Comparison of ENCODE assay signal across 1 cellular context in the genomic region with DNA sequence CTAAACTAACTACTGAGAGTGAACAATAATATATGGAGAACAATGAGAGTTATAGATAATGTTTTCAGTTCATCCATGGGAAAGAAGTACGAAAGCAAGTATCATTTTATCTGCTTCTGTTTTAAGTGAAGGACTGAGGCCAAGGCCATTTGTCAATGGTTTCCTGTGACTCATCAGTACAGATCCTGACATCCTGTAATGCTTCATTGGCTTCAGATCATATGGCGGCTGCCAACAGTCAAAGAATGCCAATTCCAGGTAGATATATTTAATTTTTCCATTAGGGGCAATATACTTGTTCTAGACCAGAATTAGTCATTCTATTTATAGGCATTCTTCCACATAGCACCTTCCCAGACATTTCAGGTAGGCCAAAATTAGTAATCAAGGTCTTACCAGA.
TF ChIP-seq lines count a peak whose summit lies in the region.

No MANE protein-coding gene starts in this region.

TF ChIP-seq in SK-N-SH, 30 proteins besides CTCF, POLR2A, EP300 and RAD21 (continued from another document):
- peak; percentile 40; the same call in 1 of the 2 replicates for TF ChIP-seq TEAD4 (IDR thresholded peaks at IDR 0.05; ENCODE audit: borderline replicate concordance, insufficient read depth)
- TF ChIP-seq RXRA (IDR thresholded peaks at IDR 0.05; ENCODE audit: borderline replicate concordance, low read depth) = no peak
- no peak for TF ChIP-seq NRF1 (IDR thresholded peaks at IDR 0.05; ENCODE audit: low read depth, low read length)
- no peak for TF ChIP-seq TAF1 (IDR thresholded peaks at IDR 0.05; ENCODE audit: borderline replicate concordance, low read depth, low read length)
- peak; percentile 61; the same call in 1 of the 2 replicates for TF ChIP-seq FOSL2 (IDR thresholded peaks at IDR 0.05; ENCODE audit: borderline replicate concordance, low read depth)
- peak; percentile 68 for TF ChIP-seq JUND (IDR thresholded peaks at IDR 0.05)
- TF ChIP-seq TCF12 (IDR thresholded peaks at IDR 0.05) = peak; percentile 72
